Comparison of ENCODE assay signal across 23 cellular contexts in genomic region chr18:2853173-2853925, GRCh38. TPM values are rescaled to one million over a fixed set of nuclear protein-coding genes. Genes with fewer than 3 reads are reported as not detected.
DNase-seq lines count a peak whose midpoint lies in the region; ATAC-seq and TF ChIP-seq lines count a peak whose summit lies in the region.
"Had no signal": no experiment of that assay in that cellular context is flagged by ENCODE, and none has a peak within 500 bp of the region (broad histone marks: within the 10 kb centered on the region; RNA-seq: fewer than 3 reads in every experiment).

No MANE protein-coding gene starts in this region.

- no peak for TF ChIP-seq POLR2A in adrenal gland (IDR thresholded peaks at IDR 0.05)

- H2AFZ ChIP-seq in parathyroid adenoma = no peak overlapping the region

- H3K79me2 ChIP-seq in parathyroid adenoma = peaks cover 55% of the 10 kb centered on the region

- no peak for DNase-seq in left ventricle myocardium inferior
- no peak for DNase-seq in left ventricle myocardium superior
- peak; percentile 22 for DNase-seq in left lobe of liver (ENCODE audit: low spot score)
- no peak for DNase-seq in stimulated activated CD4-positive, alpha-beta T cell treated with anti-CD3 and anti-CD28 coated beads, Interleukin-4, amount 100 ng/mL, for 4 hours
- no peak for DNase-seq in adrenal gland
- DNase-seq: 8988T, ACHN, BE2C, GOT3, HCEC 1CT, IMR-90, MM.1S, NCI-H1417, NCI-H1694, NCI-H2029 treated with DMSO at 0.1 percent for 48 hours, NCI-H446 treated with DMSO at 0.1 percent for 48 hours, NCI-H69, SHP77 had no signal

- H3K9me3 ChIP-seq in left ventricle myocardium inferior (replicated peaks) = no peaks in the 10 kb centered on the region
- no peaks in the 10 kb centered on the region for H3K9me3 ChIP-seq in parathyroid adenoma (ENCODE audit: control insufficient read depth, low read length)
- no peaks in the 10 kb centered on the region for H3K9me3 ChIP-seq in adrenal gland (replicated peaks in 1 of 3)
- H3K9me3 ChIP-seq: BE2C had no signal

- H3K4me3 ChIP-seq in left ventricle myocardium inferior (no peak overlapping the region), parathyroid adenoma (ENCODE audit: low read depth, low read length) (peak overlapping the region; percentile 16), adrenal gland (no peak overlapping the region)

- H3K27ac ChIP-seq in left ventricle myocardium inferior (replicated peaks) (peak overlapping the region; percentile 28), parathyroid adenoma (peak overlapping the region; percentile 99), adrenal gland (no peak overlapping the region)
- H3K27ac ChIP-seq: KMS-11, RWPE1 had no signal

- intact Hi-C loops in left ventricle myocardium inferior (cut with micrococcal nuclease) (no loop called here), left ventricle myocardium superior (cut with micrococcal nuclease) (no loop called here), adrenal gland (cut with DNase I) (loop anchor here in 1 of 2 donors (5.0 kb wide), 1 partner anchor 154 kb away; no protein-coding TSS in a partner anchor)

- H3K4me1 ChIP-seq in left ventricle myocardium inferior = peaks cover 38% of the 10 kb centered on the region
- H3K4me1 ChIP-seq in parathyroid adenoma = peaks cover 71% of the 10 kb centered on the region
- H3K4me1 ChIP-seq in adrenal gland (replicated peaks in 1 of 2) = peaks cover 6 to 17% of the 10 kb centered on the region in 2 donors
- H3K4me1 ChIP-seq: BE2C had no signal

- H3K27me3 ChIP-seq in left ventricle myocardium inferior (ENCODE audit: low read depth) (peaks cover 29% of the 10 kb centered on the region), parathyroid adenoma (ENCODE audit: control insufficient read depth, insufficient read depth, low read length) (no peaks in the 10 kb centered on the region), adrenal gland (peaks cover 5% of the 10 kb centered on the region)

- ATAC-seq in left ventricle myocardium superior (no peak), left lobe of liver (no peak), HG03045 (IDR thresholded peaks at IDR 0.05; ENCODE audit: unreplicated experiment) (no peak)
- ATAC-seq: Panc1 had no signal

- H3K9ac ChIP-seq in parathyroid adenoma = peak overlapping the region; percentile 0
- H3K9ac ChIP-seq: KMS-11 had no signal

- H3K36me3 ChIP-seq in left ventricle myocardium inferior (no peaks in the 10 kb centered on the region), parathyroid adenoma (ENCODE audit: control insufficient read depth, insufficient read depth, low read length) (no peaks in the 10 kb centered on the region), adrenal gland (replicated peaks in 1 of 2) (no peaks in the 10 kb centered on the region)
- H3K36me3 ChIP-seq: BE2C had no signal

- WGBS in adrenal gland, 4 donors = 90 to 93% (median 92%) methylated on average over 15 to 18 of the region's 18 CpGs

- no peak for TF ChIP-seq CTCF in left ventricle myocardium inferior (IDR thresholded peaks at IDR 0.05; ENCODE audit: borderline replicate concordance)
- TF ChIP-seq CTCF in parathyroid adenoma (IDR thresholded peaks at IDR 0.05) = peak; percentile 7
- no peak for TF ChIP-seq CTCF in adrenal gland (IDR thresholded peaks at IDR 0.05)

- peak overlapping the region; percentile 29 for H3K4me2 ChIP-seq in parathyroid adenoma (ENCODE audit: low read length)
- H3K4me2 ChIP-seq: KMS-11 had no signal

RNA-seq across cellular contexts. Expression of gene EMILIN2, which starts 6.5 kb away (rescaled TPM):
- total RNA-seq in left ventricle myocardium inferior (12.4 TPM), left ventricle myocardium superior (23.4 TPM), left lobe of liver (0.53 TPM), adrenal gland (10 to 100 TPM in 5 of 8 donors, 1 to 10 TPM in 3; 5.0 to 20.8 (median 11.1) TPM)
- 1 to 10 TPM; 3.3 to 9.2 (median 6.5) TPM for polyA plus RNA-seq in adrenal gland

Comparison
In these comparisons a context has a peak if more than half of its experiments do, and no peak if none do; other contexts are left out.
1. H3K27ac ChIP-seq: peak in left ventricle myocardium inferior (single experiment) and parathyroid adenoma (single experiment); none in adrenal gland (0 of 5).